In the genomic region with DNA sequence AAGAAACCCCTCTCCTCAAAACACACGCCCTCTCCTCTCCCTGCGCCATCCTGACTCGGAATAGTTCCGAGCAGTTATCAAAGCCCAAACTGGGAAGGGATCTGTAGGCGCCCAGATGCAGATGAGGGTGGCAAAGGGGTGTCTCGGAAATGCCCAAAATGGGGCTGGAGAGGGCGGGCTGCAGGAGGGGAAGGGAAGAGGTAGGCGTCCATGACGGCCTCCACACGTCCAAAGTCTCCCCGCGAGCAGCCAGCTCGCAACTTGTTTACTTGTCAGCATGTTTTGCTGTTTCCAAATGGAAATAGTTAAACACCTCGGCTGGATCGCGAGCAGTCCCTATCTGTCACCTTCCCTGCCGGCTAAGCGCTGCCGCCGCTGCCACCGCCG, we compare ENCODE assay signal across 12 cellular contexts. TPM values are rescaled to one million over a fixed set of nuclear protein-coding genes. Genes with fewer than 3 reads are reported as not detected.
A peak's percentile ranks its signal among the peaks of the same experiment; 100 is the strongest.
DNase-seq lines count a peak whose midpoint lies in the region; ATAC-seq and TF ChIP-seq lines count a peak whose summit lies in the region.
"Had no signal": no experiment of that assay in that cellular context is flagged by ENCODE, and none has a peak within 500 bp of the region (broad histone marks: within the 10 kb centered on the region; RNA-seq: fewer than 3 reads in every experiment).

No MANE protein-coding gene starts in this region.

- no peak overlapping the region for H3K27ac ChIP-seq in SK-N-SH (ENCODE audit: low read depth in 2 of 2, low read length in 1 of 2)
- H3K27ac ChIP-seq: brain microvascular endothelial cell had no signal

- H3K27ac Mint-ChIP-seq in activated T-helper 17 cell treated with anti-CD3 and anti-CD28 coated beads, Interleukin-2, amount 50 U/mL, for 72 hours = no peak overlapping the region
- no peak overlapping the region for H3K27ac Mint-ChIP-seq in stimulated activated effector memory CD8-positive, alpha-beta T cell treated with anti-CD3 and anti-CD28 coated beads, Interleukin-12 subunit alpha, Interleukin-12 subunit beta, amount 100 ng/mL, for 72 hours
- H3K27ac Mint-ChIP-seq: activated B cell treated with CpG ODN at 0.5 μM for 24 hours had no signal

- H2AFZ ChIP-seq in SK-N-SH (ENCODE audit: low read depth) = no peak overlapping the region

- H3K36me3 ChIP-seq in SK-N-SH (replicated peaks in 1 of 2; ENCODE audit: control insufficient read depth in 1 of 2, insufficient read depth in 2 of 2, low read length in 1 of 2) = no peaks in the 10 kb centered on the region
- H3K36me3 ChIP-seq in iPS-15b (ENCODE audit: control insufficient read depth, insufficient read depth, low read length) = no peaks in the 10 kb centered on the region
- H3K36me3 ChIP-seq: brain microvascular endothelial cell had no signal

- H3K4me1 ChIP-seq in SK-N-SH (ENCODE audit: control insufficient read depth in 1 of 2, insufficient read depth in 2 of 2, low read depth in 1 of 2, low read length in 1 of 2) = peaks cover 0 to 18% of the 10 kb centered on the region in 2 experiments; a peak in 1 of 4 replicates
- H3K4me1 ChIP-seq in iPS-15b (ENCODE audit: control insufficient read depth, insufficient read depth, low read length) = no peaks in the 10 kb centered on the region

- H3K27me3 Mint-ChIP-seq in activated T-helper 17 cell treated with anti-CD3 and anti-CD28 coated beads, Interleukin-2, amount 50 U/mL, for 72 hours = peaks cover 46% of the 10 kb centered on the region

- CTCF ChIA-PET in SK-N-SH (lab: Yijun Ruan, JAX) = interaction anchor here (3.1 to 16.7 kb wide), 3 partner anchors 9 to 197 kb away, joined by 28 to 195 read pairs (median 30); no protein-coding TSS in a partner anchor

- no peak overlapping the region for H3K9ac ChIP-seq in SK-N-SH
- no peak overlapping the region for H3K9ac ChIP-seq in iPS-15b (ENCODE audit: low read depth, low read length)

- no peak for TF ChIP-seq RAD21 in SK-N-SH (IDR thresholded peaks at IDR 0.05; ENCODE audit: low read length)

- H3K4me3 Mint-ChIP-seq in activated T-helper 17 cell treated with anti-CD3 and anti-CD28 coated beads, Interleukin-2, amount 50 U/mL, for 72 hours = peak overlapping the region; percentile 72
- H3K4me3 Mint-ChIP-seq in stimulated activated effector memory CD8-positive, alpha-beta T cell treated with anti-CD3 and anti-CD28 coated beads, Interleukin-12 subunit alpha, Interleukin-12 subunit beta, amount 100 ng/mL, for 72 hours = peak overlapping the region; percentile 66

- peaks cover 4% of the 10 kb centered on the region for H3K4me1 Mint-ChIP-seq in activated T-helper 17 cell treated with anti-CD3 and anti-CD28 coated beads, Interleukin-2, amount 50 U/mL, for 72 hours
- H3K4me1 Mint-ChIP-seq in stimulated activated effector memory CD8-positive, alpha-beta T cell treated with anti-CD3 and anti-CD28 coated beads, Interleukin-12 subunit alpha, Interleukin-12 subunit beta, amount 100 ng/mL, for 72 hours = peaks cover 24% of the 10 kb centered on the region

- H3K4me2 ChIP-seq in SK-N-SH = peak overlapping the region; percentile 95

- POLR2A ChIA-PET in SK-N-SH (lab: Yijun Ruan, JAX) = no interaction called here

- H3K27me3 ChIP-seq in SK-N-SH (ENCODE audit: insufficient read depth) = peaks cover 32% of the 10 kb centered on the region; the same call in 1 of the 2 replicates
- H3K27me3 ChIP-seq in iPS-15b (ENCODE audit: control insufficient read depth, insufficient read depth, low read length) = peaks cover 49% of the 10 kb centered on the region

- H3K9me3 Mint-ChIP-seq in activated T-helper 17 cell treated with anti-CD3 and anti-CD28 coated beads, Interleukin-2, amount 50 U/mL, for 72 hours = no peaks in the 10 kb centered on the region
- no peaks in the 10 kb centered on the region for H3K9me3 Mint-ChIP-seq in stimulated activated effector memory CD8-positive, alpha-beta T cell treated with anti-CD3 and anti-CD28 coated beads, Interleukin-12 subunit alpha, Interleukin-12 subunit beta, amount 100 ng/mL, for 72 hours
- H3K9me3 Mint-ChIP-seq: activated B cell treated with CpG ODN at 0.5 μM for 24 hours had no signal

- 3% methylated on average over 21 of the region's 22 CpGs for WGBS in SK-N-SH (ENCODE audit: low lambda C conversion rate)

- H3F3A ChIP-seq in SK-N-SH (replicated peaks; ENCODE audit: insufficient read depth) = no peaks in the 10 kb centered on the region

- ATAC-seq in SK-N-SH treated with all-trans-retinoic acid at 6 μM for 48 hours = no peak
- ATAC-seq in activated T-helper 17 cell treated with anti-CD3 and anti-CD28 coated beads, Interleukin-2, amount 50 U/mL, for 72 hours (replicated peaks) = no peak
- ATAC-seq in stimulated activated effector memory CD8-positive, alpha-beta T cell treated with anti-CD3 and anti-CD28 coated beads, Interleukin-12 subunit alpha, Interleukin-12 subunit beta, amount 100 ng/mL, for 72 hours = no peak

- no peak for DNase-seq in SK-N-SH
- DNase-seq in stimulated activated effector memory CD8-positive, alpha-beta T cell treated with anti-CD3 and anti-CD28 coated beads, Interleukin-12 subunit alpha, Interleukin-12 subunit beta, amount 100 ng/mL, for 72 hours (ENCODE audit: low spot score in 2 of 2) = no peak
- DNase-seq in NCI-H1417 treated with DMSO at 0.1 percent for 48 hours (lab: John Stamatoyannopoulos, UW) = no peak
- no peak for DNase-seq in effector CD8-positive, alpha-beta T cell (lab: John Stamatoyannopoulos, UW)
- no peak for DNase-seq in hepatic stellate cell (ENCODE audit: low spot score)
- DNase-seq: activated B cell treated with CpG ODN at 0.5 μM for 24 hours, NCI-H1694 treated with DMSO at 0.1 percent for 48 hours had no signal

- no peaks in the 10 kb centered on the region for H4K20me1 ChIP-seq in SK-N-SH (ENCODE audit: insufficient read depth)

- peaks cover 6% of the 10 kb centered on the region for H3K36me3 Mint-ChIP-seq in activated T-helper 17 cell treated with anti-CD3 and anti-CD28 coated beads, Interleukin-2, amount 50 U/mL, for 72 hours (ENCODE audit: low read depth)
- H3K36me3 Mint-ChIP-seq in stimulated activated effector memory CD8-positive, alpha-beta T cell treated with anti-CD3 and anti-CD28 coated beads, Interleukin-12 subunit alpha, Interleukin-12 subunit beta, amount 100 ng/mL, for 72 hours = peaks cover 6% of the 10 kb centered on the region

- no peaks in the 10 kb centered on the region for H3K9me2 ChIP-seq in SK-N-SH

- no peaks in the 10 kb centered on the region for H3K79me2 ChIP-seq in SK-N-SH (ENCODE audit: insufficient read depth)

- H3K4me3 ChIP-seq in SK-N-SH (ENCODE audit: low read depth in 2 of 2, low read length in 1 of 2) (peak overlapping the region; percentile 37 to 60; a peak in 3 of 4 replicates), iPS-15b (ENCODE audit: low read depth, low read length) (peak overlapping the region; percentile 69)

- no peak for TF ChIP-seq EP300 in SK-N-SH (IDR thresholded peaks at IDR 0.05; ENCODE audit: borderline replicate concordance in 1 of 2, low read depth in 1 of 2, low read length in 1 of 2)

- no peak for TF ChIP-seq CTCF in SK-N-SH (IDR thresholded peaks at IDR 0.05)

- H3K9me3 ChIP-seq in SK-N-SH (no peaks in the 10 kb centered on the region), iPS-15b (ENCODE audit: control insufficient read depth, insufficient read depth, low read length) (no peaks in the 10 kb centered on the region)

TF ChIP-seq in SK-N-SH, 30 proteins besides CTCF, POLR2A, EP300 and RAD21 (continues in another document):
- TF ChIP-seq, protein P1, sequence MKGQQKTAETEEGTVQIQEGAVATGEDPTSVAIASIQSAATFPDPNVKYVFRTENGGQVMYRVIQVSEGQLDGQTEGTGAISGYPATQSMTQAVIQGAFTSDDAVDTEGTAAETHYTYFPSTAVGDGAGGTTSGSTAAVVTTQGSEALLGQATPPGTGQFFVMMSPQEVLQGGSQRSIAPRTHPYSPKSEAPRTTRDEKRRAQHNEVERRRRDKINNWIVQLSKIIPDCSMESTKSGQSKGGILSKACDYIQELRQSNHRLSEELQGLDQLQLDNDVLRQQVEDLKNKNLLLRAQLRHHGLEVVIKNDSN (IDR thresholded peaks at IDR 0.05; ENCODE audit: borderline replicate concordance, low read depth) = no peak
- TF ChIP-seq EZH2phosphoT487 (IDR thresholded peaks at IDR 0.05; ENCODE audit: borderline replicate concordance, low read depth) (no peak), SIN3A (IDR thresholded peaks at IDR 0.05; ENCODE audit: borderline replicate concordance, low read depth, low read length) (no peak), FOXM1 (IDR thresholded peaks at IDR 0.05; ENCODE audit: low read depth) (no peak)

TF ChIP-seq in SK-N-SH treated with all-trans-retinoic acid at 6 μM for 48 hours, 23 proteins besides CTCF, POLR2A, EP300 and RAD21:
- TF ChIP-seq ZNF565 (CRISPR knock-in tag; conservative IDR thresholded peaks at IDR 0.05; ENCODE audit: low read depth) = no peak

RNA-seq across cellular contexts. Expression of a gene that starts 1.4 kb away (rescaled TPM):
- polyA plus RNA-seq in SK-N-SH (2012; rRNA removed) = 2.6 and 3.1 TPM in 2 replicates
- polyA plus RNA-seq in SK-N-SH (2012; cell fraction: cytosol; rRNA removed) = 1.5 and 1.6 TPM in 2 replicates
- polyA plus RNA-seq in SK-N-SH (2012; cell fraction: nucleus; rRNA removed) = 10.5 and 11.8 TPM in 2 replicates
- total RNA-seq in activated T-helper 17 cell treated with anti-CD3 and anti-CD28 coated beads, Interleukin-2, amount 50 U/mL, for 72 hours = under 1 TPM in 1 of 2 donors, not detected in 1; 0.53 TPM
- total RNA-seq: A172, activated B cell treated with CpG ODN at 0.5 μM for 24 hours had no signal
